Comparison of ENCODE assay signal across 1 cellular context in the genomic region with DNA sequence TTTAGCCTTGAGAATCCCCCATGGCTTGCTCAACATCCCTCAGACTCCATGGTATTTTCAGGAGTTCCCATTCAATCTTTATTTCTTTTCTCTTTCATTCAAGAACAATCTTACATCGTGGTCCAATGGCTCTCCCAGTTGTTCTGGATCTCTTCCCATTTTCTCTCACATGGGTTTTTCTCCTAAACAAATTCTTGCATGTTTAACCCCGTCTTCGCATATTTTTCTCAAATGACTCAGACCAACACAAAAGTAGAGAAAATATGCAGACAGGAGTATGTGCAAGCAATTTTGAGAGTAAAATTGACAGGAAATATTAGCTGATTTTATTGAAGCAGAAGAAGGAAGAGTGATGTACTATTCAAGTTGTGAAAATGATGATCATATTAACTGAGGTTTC.
TF ChIP-seq lines count a peak whose summit lies in the region.

No MANE protein-coding gene starts in this region.

TF ChIP-seq in SK-N-SH, 30 proteins besides CTCF, POLR2A, EP300 and RAD21:
- TF ChIP-seq EZH2phosphoT487 (IDR thresholded peaks at IDR 0.05; ENCODE audit: borderline replicate concordance, low read depth), result no peak
- TF ChIP-seq POLR2AphosphoS5 (IDR thresholded peaks at IDR 0.05; ENCODE audit: low read depth, low read length), result no peak
- TF ChIP-seq, protein P1, sequence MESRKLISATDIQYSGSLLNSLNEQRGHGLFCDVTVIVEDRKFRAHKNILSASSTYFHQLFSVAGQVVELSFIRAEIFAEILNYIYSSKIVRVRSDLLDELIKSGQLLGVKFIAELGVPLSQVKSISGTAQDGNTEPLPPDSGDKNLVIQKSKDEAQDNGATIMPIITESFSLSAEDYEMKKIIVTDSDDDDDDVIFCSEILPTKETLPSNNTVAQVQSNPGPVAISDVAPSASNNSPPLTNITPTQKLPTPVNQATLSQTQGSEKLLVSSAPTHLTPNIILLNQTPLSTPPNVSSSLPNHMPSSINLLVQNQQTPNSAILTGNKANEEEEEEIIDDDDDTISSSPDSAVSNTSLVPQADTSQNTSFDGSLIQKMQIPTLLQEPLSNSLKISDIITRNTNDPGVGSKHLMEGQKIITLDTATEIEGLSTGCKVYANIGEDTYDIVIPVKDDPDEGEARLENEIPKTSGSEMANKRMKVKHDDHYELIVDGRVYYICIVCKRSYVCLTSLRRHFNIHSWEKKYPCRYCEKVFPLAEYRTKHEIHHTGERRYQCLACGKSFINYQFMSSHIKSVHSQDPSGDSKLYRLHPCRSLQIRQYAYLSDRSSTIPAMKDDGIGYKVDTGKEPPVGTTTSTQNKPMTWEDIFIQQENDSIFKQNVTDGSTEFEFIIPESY (IDR thresholded peaks at IDR 0.05; ENCODE audit: borderline replicate concordance, low read depth), result no peak
- TF ChIP-seq PBX3 (IDR thresholded peaks at IDR 0.05), result no peak
- TF ChIP-seq FOSL2 (IDR thresholded peaks at IDR 0.05; ENCODE audit: borderline replicate concordance, low read depth), result no peak
- TF ChIP-seq TEAD4 (IDR thresholded peaks at IDR 0.05; ENCODE audit: borderline replicate concordance, insufficient read depth), result no peak
- TF ChIP-seq IRF3 (IDR thresholded peaks at IDR 0.05; ENCODE audit: low read depth, low read length), result no peak
- no peak for TF ChIP-seq FOXM1 (IDR thresholded peaks at IDR 0.05; ENCODE audit: low read depth)
- no peak for TF ChIP-seq SIN3A (IDR thresholded peaks at IDR 0.05; ENCODE audit: borderline replicate concordance, low read depth, low read length)
- TF ChIP-seq FOXJ3 (CRISPR knock-in tag; IDR thresholded peaks at IDR 0.05), result no peak
- no peak for TF ChIP-seq USF1 (IDR thresholded peaks at IDR 0.05; ENCODE audit: borderline replicate concordance, low read depth)
- no peak for TF ChIP-seq RFX5 (IDR thresholded peaks at IDR 0.05; ENCODE audit: low read length)
- no peak for TF ChIP-seq JUND (IDR thresholded peaks at IDR 0.05)
- TF ChIP-seq MEF2A (IDR thresholded peaks at IDR 0.05; ENCODE audit: borderline replicate concordance, low read depth), result no peak
